In the genomic region with DNA sequence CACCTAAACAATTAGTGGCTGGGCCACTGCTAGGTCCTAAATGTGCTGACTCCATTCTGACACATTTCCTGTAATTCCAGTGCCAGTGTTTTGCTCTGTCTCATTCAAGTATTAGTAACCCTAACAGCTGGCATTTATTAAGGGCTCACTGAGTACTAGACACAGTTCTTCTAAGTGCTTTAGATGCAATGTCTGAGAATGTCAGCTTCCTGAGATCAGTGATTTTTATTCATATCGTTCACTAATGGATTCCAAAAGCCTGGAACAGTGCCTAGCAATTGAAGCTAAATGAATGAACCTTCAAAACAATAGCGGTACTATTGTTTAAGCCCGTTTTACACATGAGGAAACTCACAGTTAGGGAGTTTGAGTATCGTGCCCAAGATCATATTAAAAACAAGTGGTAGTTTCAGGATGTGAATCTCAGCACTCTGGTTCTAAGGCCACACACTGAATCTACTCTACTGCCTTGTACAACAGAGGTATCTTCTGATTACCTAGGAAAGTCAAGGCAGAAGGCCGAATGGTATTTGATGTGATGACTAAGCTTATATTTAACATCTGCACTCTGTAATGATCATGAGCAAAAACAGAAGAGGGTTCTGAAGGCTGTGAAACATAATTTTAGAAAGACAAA, we compare ENCODE assay signal across 1 cellular context.
TF ChIP-seq lines count a peak whose summit lies in the region.

No MANE protein-coding gene starts in this region.

TF ChIP-seq in K562, 482 proteins besides CTCF, POLR2A, EP300 and RAD21 (continued from another document):
- TF ChIP-seq, protein P1, sequence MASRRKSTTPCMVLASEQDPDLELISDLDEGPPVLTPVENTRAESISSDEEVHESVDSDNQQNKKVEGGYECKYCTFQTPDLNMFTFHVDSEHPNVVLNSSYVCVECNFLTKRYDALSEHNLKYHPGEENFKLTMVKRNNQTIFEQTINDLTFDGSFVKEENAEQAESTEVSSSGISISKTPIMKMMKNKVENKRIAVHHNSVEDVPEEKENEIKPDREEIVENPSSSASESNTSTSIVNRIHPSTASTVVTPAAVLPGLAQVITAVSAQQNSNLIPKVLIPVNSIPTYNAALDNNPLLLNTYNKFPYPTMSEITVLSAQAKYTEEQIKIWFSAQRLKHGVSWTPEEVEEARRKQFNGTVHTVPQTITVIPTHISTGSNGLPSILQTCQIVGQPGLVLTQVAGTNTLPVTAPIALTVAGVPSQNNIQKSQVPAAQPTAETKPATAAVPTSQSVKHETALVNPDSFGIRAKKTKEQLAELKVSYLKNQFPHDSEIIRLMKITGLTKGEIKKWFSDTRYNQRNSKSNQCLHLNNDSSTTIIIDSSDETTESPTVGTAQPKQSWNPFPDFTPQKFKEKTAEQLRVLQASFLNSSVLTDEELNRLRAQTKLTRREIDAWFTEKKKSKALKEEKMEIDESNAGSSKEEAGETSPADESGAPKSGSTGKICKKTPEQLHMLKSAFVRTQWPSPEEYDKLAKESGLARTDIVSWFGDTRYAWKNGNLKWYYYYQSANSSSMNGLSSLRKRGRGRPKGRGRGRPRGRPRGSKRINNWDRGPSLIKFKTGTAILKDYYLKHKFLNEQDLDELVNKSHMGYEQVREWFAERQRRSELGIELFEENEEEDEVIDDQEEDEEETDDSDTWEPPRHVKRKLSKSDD (conservative IDR thresholded peaks at IDR 0.05; ENCODE audit: low read length), result no peak
- TF ChIP-seq C11orf30 (IDR thresholded peaks at IDR 0.05; ENCODE audit: low read depth) (peak; percentile 13; the same call in 1 of the 2 replicates), MAFG (tag; conservative IDR thresholded peaks at IDR 0.05) (0 out of 2 replicates have a peak, but pooled peaks have one; percentile 32), HNRNPL (IDR thresholded peaks at IDR 0.05; ENCODE audit: low read depth, low read length) (no peak), ZNF316 (IDR thresholded peaks at IDR 0.05) (0 out of 2 replicates have a peak, but pooled peaks have one; percentile 7), ZNF282 (CRISPR knock-in tag; IDR thresholded peaks at IDR 0.05) (no peak), ARID2 (IDR thresholded peaks at IDR 0.05) (no peak)
- TF ChIP-seq, protein P2, sequence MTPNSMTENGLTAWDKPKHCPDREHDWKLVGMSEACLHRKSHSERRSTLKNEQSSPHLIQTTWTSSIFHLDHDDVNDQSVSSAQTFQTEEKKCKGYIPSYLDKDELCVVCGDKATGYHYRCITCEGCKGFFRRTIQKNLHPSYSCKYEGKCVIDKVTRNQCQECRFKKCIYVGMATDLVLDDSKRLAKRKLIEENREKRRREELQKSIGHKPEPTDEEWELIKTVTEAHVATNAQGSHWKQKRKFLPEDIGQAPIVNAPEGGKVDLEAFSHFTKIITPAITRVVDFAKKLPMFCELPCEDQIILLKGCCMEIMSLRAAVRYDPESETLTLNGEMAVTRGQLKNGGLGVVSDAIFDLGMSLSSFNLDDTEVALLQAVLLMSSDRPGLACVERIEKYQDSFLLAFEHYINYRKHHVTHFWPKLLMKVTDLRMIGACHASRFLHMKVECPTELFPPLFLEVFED (CRISPR knock-in tag; conservative IDR thresholded peaks at IDR 0.05), result no peak
- TF ChIP-seq, protein P3, sequence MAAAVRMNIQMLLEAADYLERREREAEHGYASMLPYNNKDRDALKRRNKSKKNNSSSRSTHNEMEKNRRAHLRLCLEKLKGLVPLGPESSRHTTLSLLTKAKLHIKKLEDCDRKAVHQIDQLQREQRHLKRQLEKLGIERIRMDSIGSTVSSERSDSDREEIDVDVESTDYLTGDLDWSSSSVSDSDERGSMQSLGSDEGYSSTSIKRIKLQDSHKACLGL (CRISPR knock-in tag; IDR thresholded peaks at IDR 0.05; ENCODE audit: borderline replicate concordance, poor library complexity, severe bottlenecking), result no peak
TF ChIP-seq in K562: peak in this region for 3.
